In the genomic region with DNA sequence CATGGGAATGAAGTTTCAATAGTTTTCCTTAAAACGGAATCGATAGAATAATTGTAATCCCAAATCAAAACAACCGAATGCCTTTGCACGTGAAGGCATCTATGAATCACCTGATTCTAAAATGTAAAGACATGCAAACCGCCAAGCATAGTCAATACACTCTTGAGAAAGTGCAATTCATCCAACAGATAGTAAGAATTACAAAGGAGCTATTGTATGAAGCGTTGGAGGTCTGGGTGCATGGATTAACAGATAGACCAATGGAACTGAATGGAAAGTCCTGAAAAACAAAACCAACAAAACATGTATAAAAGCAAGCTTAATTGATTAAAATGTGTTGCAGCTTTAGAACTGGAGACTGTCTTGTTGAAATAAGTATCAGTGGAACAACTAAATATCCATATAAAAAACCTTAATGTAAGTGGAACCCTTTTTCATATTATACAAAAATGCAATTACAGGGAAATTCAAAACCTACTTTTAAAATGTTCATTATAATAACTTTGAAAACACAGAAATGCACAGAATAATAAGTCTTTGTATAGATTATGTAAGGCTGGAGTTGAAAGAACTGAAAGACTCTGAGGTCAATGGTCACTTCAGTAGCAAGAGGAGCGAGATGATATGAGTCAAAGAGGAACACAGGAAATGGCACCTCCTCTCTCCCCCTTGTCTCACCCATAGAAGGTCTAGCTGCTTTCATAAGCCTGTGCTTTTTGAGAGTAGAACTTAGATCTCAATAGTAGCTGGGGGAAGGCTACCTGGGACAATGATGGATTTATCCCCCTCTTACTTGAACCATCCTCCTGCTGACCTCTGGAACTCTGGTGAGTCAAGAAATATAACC, we compare ENCODE assay signal across 21 cellular contexts. TPM values are rescaled to one million over a fixed set of nuclear protein-coding genes. Genes with fewer than 3 reads are reported as not detected.
DNase-seq lines count a peak whose midpoint lies in the region; ATAC-seq and FAIRE-seq lines count a peak whose summit lies in the region.
"Had no signal": no experiment of that assay in that cellular context is flagged by ENCODE, and none has a peak within 500 bp of the region (broad histone marks: within the 10 kb centered on the region; RNA-seq: fewer than 3 reads in every experiment).

No MANE protein-coding gene starts in this region.

- FAIRE-seq in colon (lab: Jason Lieb, UNC): peak; percentile 74
- FAIRE-seq: D721Med, GM12878, GM19239, H54 had no signal

- no peak for ATAC-seq in GM19395 (IDR thresholded peaks at IDR 0.05; ENCODE audit: unreplicated experiment)
- no peak for ATAC-seq in HG03342 (IDR thresholded peaks at IDR 0.05; ENCODE audit: unreplicated experiment)
- ATAC-seq: GM12878 had no signal

- in situ Hi-C loops in SK-MEL-5 (cut with HindIII; ENCODE audit: low pct_unique_long_range_greater_than_20kb, low sequenced_read_pairs): no loop called here

- peak; percentile 28 for DNase-seq in MV-4-11 (lab: John Stamatoyannopoulos, UW)
- peak; percentile 66 for DNase-seq in SK-MEL-5 (ENCODE audit: low read depth, low spot score)
- no peak for DNase-seq in COLO668 (lab: John Stamatoyannopoulos, UW; ENCODE audit: unreplicated experiment)
- DNase-seq: C1 segment of cervical spinal cord; CD4-positive, alpha-beta memory T cell; DMS 273 treated with DMSO at 0.1 percent for 48 hours; DMS79; EL; GDM1; GOT3; HCEC 1CT had no signal

RNA-seq across cellular contexts. Expression of gene MAGEC2, which starts 20.1 kb away (rescaled TPM):
- 120 and 133 TPM in 2 replicates for total RNA-seq in SK-MEL-5 (2014; rRNA removed; shearing (Covaris generic))
- 124 and 130 TPM in 2 replicates for polyA plus RNA-seq in SK-MEL-5 (2015; cell fraction: cytosol; rRNA removed)
- 26.3 and 29.0 TPM in 2 replicates for polyA plus RNA-seq in SK-MEL-5 (2015; cell fraction: nucleus; rRNA removed)
- total RNA-seq: A172; A673; CD4-positive, alpha-beta memory T cell; GM12878 had no signal
- polyA plus RNA-seq: BJ; CD4-positive, alpha-beta memory T cell had no signal
